27 cellular contexts compared by ENCODE assay signal in the genomic region with DNA sequence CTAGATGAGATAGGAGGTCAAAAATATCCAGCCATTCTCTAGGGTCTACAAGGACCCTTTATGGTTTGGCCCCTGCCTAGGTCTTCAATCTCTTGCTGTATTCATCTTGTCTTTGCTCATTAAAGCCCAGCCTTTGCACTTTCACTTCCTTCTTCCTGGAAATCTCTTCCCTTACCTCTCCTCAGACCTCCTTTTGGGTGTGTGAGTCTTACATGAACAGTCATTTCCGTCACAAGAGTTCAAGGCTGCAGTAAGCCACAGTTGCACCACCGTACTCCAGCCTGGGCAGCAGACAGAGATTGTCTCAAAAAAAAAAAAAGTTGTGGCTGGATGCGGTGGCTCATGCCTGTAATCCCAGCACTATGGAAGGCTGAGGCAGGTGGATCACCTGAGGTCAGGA. TPM values are rescaled to one million over a fixed set of nuclear protein-coding genes. Genes with fewer than 3 reads are reported as not detected.
DNase-seq lines count a peak whose midpoint lies in the region; ATAC-seq and TF ChIP-seq lines count a peak whose summit lies in the region.
"Had no signal": no experiment of that assay in that cellular context is flagged by ENCODE, and none has a peak within 500 bp of the region (broad histone marks: within the 10 kb centered on the region; RNA-seq: fewer than 3 reads in every experiment).

No MANE protein-coding gene starts in this region.

- CTCF ChIA-PET in activated naive CD4-positive, alpha-beta T cell treated with anti-CD3 and anti-CD28 coated beads, Interleukin-2, amount 10 ng/mL, durations not matched to agents 7 days and 5 days (lab: Charles Lee), result no interaction called here
- CTCF ChIA-PET in OCI-LY7 (lab: Charles Lee; ENCODE audit: unreplicated experiment), result no interaction called here

- 0 out of 2 replicates have a peak overlapping the region, but pooled peaks have one; percentile 20 for H3K4me2 ChIP-seq in OCI-LY7 (ENCODE audit: low read length)
- H3K4me2 ChIP-seq: PC-9 had no signal

- no peak for ATAC-seq in HG03196 (IDR thresholded peaks at IDR 0.05; ENCODE audit: unreplicated experiment)

- H3K4me1 Mint-ChIP-seq in activated naive CD4-positive, alpha-beta T cell treated with anti-CD3 and anti-CD28 coated beads, Interleukin-2, amount 10 ng/mL, durations not matched to agents 7 days and 5 days, result peaks cover 24% of the 10 kb centered on the region
- peaks cover 16% of the 10 kb centered on the region for H3K4me1 Mint-ChIP-seq in endothelial cell (ENCODE audit: unreplicated experiment)

- no TSS peak for BruUV-seq in OCI-LY7 (replicated peaks; lab: Mats Ljungman, UMichigan)

- H3K4me3 Mint-ChIP-seq in activated naive CD4-positive, alpha-beta T cell treated with anti-CD3 and anti-CD28 coated beads, Interleukin-2, amount 10 ng/mL, durations not matched to agents 7 days and 5 days, result no peak overlapping the region
- H3K4me3 Mint-ChIP-seq in endothelial cell (ENCODE audit: unreplicated experiment), result peak overlapping the region; percentile 16
- H3K4me3 Mint-ChIP-seq: CD4-positive, CD25-positive, alpha-beta regulatory T cell; HFFc6; nephron had no signal

- H3K27ac Mint-ChIP-seq in activated naive CD4-positive, alpha-beta T cell treated with anti-CD3 and anti-CD28 coated beads, Interleukin-2, amount 10 ng/mL, durations not matched to agents 7 days and 5 days, result peak overlapping the region; percentile 71
- peak overlapping the region; percentile 73 for H3K27ac Mint-ChIP-seq in endothelial cell (ENCODE audit: unreplicated experiment)
- H3K27ac Mint-ChIP-seq: CD4-positive, CD25-positive, alpha-beta regulatory T cell; HFFc6; nephron had no signal

- H3K27me3 Mint-ChIP-seq in activated naive CD4-positive, alpha-beta T cell treated with anti-CD3 and anti-CD28 coated beads, Interleukin-2, amount 10 ng/mL, durations not matched to agents 7 days and 5 days, result peaks cover 50% of the 10 kb centered on the region
- peaks cover 6% of the 10 kb centered on the region for H3K27me3 Mint-ChIP-seq in endothelial cell (ENCODE audit: unreplicated experiment)

- POLR2A ChIA-PET in OCI-LY7 (lab: Charles Lee), result no interaction called here

- no peak for TF ChIP-seq CTCF in OCI-LY7 (conservative IDR thresholded peaks at IDR 0.05; ENCODE audit: low read length)
- no peak for TF ChIP-seq CTCF in endothelial cell (IDR thresholded peaks at IDR 0.05; ENCODE audit: unreplicated experiment)

- no peak overlapping the region for H2AFZ ChIP-seq in OCI-LY7 (ENCODE audit: low read length)
- H2AFZ ChIP-seq: PC-9 had no signal

- H4K20me1 ChIP-seq in OCI-LY7 (ENCODE audit: insufficient read depth, low read length), result no peaks in the 10 kb centered on the region

- no peak overlapping the region for H3K4me3 ChIP-seq in OCI-LY7 (ENCODE audit: low read depth, low read length, poor library complexity, severe bottlenecking)
- H3K4me3 ChIP-seq: cardiac muscle cell, PC-9 had no signal

- intact Hi-C loops in OCI-LY7 (cut with micrococcal nuclease; ENCODE audit: unreplicated experiment), result no loop called here

- no peaks in the 10 kb centered on the region for H3K36me3 Mint-ChIP-seq in activated naive CD4-positive, alpha-beta T cell treated with anti-CD3 and anti-CD28 coated beads, Interleukin-2, amount 10 ng/mL, durations not matched to agents 7 days and 5 days
- H3K36me3 Mint-ChIP-seq in endothelial cell (ENCODE audit: low read depth, unreplicated experiment), result no peaks in the 10 kb centered on the region
- H3K36me3 Mint-ChIP-seq: CD4-positive, CD25-positive, alpha-beta regulatory T cell had no signal

- H3K27ac ChIP-seq in OCI-LY7 (ENCODE audit: low read depth, low read length, poor library complexity, severe bottlenecking), result no peak overlapping the region
- H3K27ac ChIP-seq: cardiac muscle cell, epithelial cell of prostate, PC-9 had no signal

- DNase-seq in activated naive CD4-positive, alpha-beta T cell treated with anti-CD3 and anti-CD28 coated beads, Interleukin-2, amount 10 ng/mL, durations not matched to agents 7 days and 5 days, result no peak
- no peak for DNase-seq in activated naive CD4-positive, alpha-beta T cell treated with Interleukin-2 at 50 U/mL for 16 hours
- DNase-seq in OCI-LY7 (ENCODE audit: low spot score), result no peak
- DNase-seq in endothelial cell (ENCODE audit: low spot score), result no peak
- no peak for DNase-seq in DMS114 treated with DMSO at 0.1 percent for 48 hours (lab: John Stamatoyannopoulos, UW; ENCODE audit: unreplicated experiment)
- no peak for DNase-seq in stimulated activated CD4-positive, alpha-beta T cell treated with anti-CD3 and anti-CD28 coated beads, Interleukin-12 subunit alpha, Interleukin-12 subunit beta, amount 100 ng/mL, for 4 hours
- no peak for DNase-seq in NCI-H1694 (lab: John Stamatoyannopoulos, UW)
- DNase-seq: activated effector memory CD4-positive, alpha-beta T cell treated with Interleukin-2 at 50 U/mL for 16 hours; amniotic stem cell; foreskin melanocyte; HFFc6; KBM-7; kidney; mesenchymal stem cell; NCI-H1092; NCI-H524 treated with DMSO at 0.1 percent for 48 hours; PC-9; small intestine; stimulated activated CD4-positive, alpha-beta T cell treated with anti-CD3 and anti-CD28 coated beads, Interleukin-4, amount 100 ng/mL, for 1 hour; T-helper 9 cell had no signal

- H3K9me2 ChIP-seq in OCI-LY7 (ENCODE audit: insufficient read depth, low read length), result no peaks in the 10 kb centered on the region

- peaks cover 5% of the 10 kb centered on the region for H3K9me3 Mint-ChIP-seq in activated naive CD4-positive, alpha-beta T cell treated with anti-CD3 and anti-CD28 coated beads, Interleukin-2, amount 10 ng/mL, durations not matched to agents 7 days and 5 days
- H3K9me3 Mint-ChIP-seq in endothelial cell (ENCODE audit: unreplicated experiment), result no peaks in the 10 kb centered on the region
- H3K9me3 Mint-ChIP-seq: nephron had no signal

- no peaks in the 10 kb centered on the region for H3K9me3 ChIP-seq in OCI-LY7 (ENCODE audit: low read length)

- H3K79me2 ChIP-seq in OCI-LY7 (ENCODE audit: insufficient read depth, low read depth, low read length), result no peaks in the 10 kb centered on the region

- H3K36me3 ChIP-seq in OCI-LY7 (ENCODE audit: insufficient read depth, low read length), result no peaks in the 10 kb centered on the region
- H3K36me3 ChIP-seq: cardiac muscle cell had no signal

- peaks cover 4% of the 10 kb centered on the region for H3K4me1 ChIP-seq in OCI-LY7 (ENCODE audit: insufficient read depth, low read length, poor library complexity, severe bottlenecking)

RNA-seq across cellular contexts. Expression of a gene that starts 6.0 kb away (rescaled TPM):
- total RNA-seq in OCI-LY7 (2014; rRNA removed; shearing (Covaris generic)), result not detected in 2 replicates
- total RNA-seq in OCI-LY7 (2022) (not detected in 2 replicates), endothelial cell (ENCODE audit: unreplicated experiment) (10.4 TPM)
- total RNA-seq: CD4-positive, CD25-positive, alpha-beta regulatory T cell; dermis microvascular lymphatic vessel endothelial cell; HFFc6 had no signal

RNA-seq across cellular contexts. Expression of a gene that starts 14.8 kb away (rescaled TPM):
- not detected in 2 replicates for total RNA-seq in OCI-LY7 (2014; rRNA removed; shearing (Covaris generic))
- total RNA-seq in OCI-LY7 (2022) (0.50 and 0.53 TPM in 2 replicates), endothelial cell (ENCODE audit: unreplicated experiment) (0.95 TPM)
- total RNA-seq: A673; CD4-positive, CD25-positive, alpha-beta regulatory T cell had no signal

RNA-seq across cellular contexts. Expression of a gene that starts 17.1 kb away (rescaled TPM):
- total RNA-seq in OCI-LY7 (2014; rRNA removed; shearing (Covaris generic)), result 16.0 and 16.9 TPM in 2 replicates
- total RNA-seq in OCI-LY7 (2022) (37.3 and 41.1 TPM in 2 replicates), endothelial cell (ENCODE audit: unreplicated experiment) (100 TPM)

RNA-seq across cellular contexts. Expression of a gene that starts 30.1 kb away (rescaled TPM):
- total RNA-seq in OCI-LY7 (2014; rRNA removed; shearing (Covaris generic)), result 24.6 and 32.4 TPM in 2 replicates
- total RNA-seq in OCI-LY7 (2022) (32.1 and 41.4 TPM in 2 replicates), endothelial cell (ENCODE audit: unreplicated experiment) (37.9 TPM)

RNA-seq across cellular contexts. Expression of a gene that starts 42.5 kb away (rescaled TPM):
- 52.9 and 69.2 TPM in 2 replicates for total RNA-seq in OCI-LY7 (2014; rRNA removed; shearing (Covaris generic))
- total RNA-seq in OCI-LY7 (2022) (172 and 195 TPM in 2 replicates), endothelial cell (ENCODE audit: unreplicated experiment) (95.5 TPM)

Comparison
In these comparisons a context has a peak if more than half of its experiments do, and no peak if none do; other contexts are left out.
1. RNA of a gene that starts 6.0 kb away (total RNA-seq): 10.4 TPM in endothelial cell (single experiment); not detected in OCI-LY7; every median in the first group is over 10 times any median in the second.